Comparison of ENCODE assay signal across 12 cellular contexts in the genomic region with DNA sequence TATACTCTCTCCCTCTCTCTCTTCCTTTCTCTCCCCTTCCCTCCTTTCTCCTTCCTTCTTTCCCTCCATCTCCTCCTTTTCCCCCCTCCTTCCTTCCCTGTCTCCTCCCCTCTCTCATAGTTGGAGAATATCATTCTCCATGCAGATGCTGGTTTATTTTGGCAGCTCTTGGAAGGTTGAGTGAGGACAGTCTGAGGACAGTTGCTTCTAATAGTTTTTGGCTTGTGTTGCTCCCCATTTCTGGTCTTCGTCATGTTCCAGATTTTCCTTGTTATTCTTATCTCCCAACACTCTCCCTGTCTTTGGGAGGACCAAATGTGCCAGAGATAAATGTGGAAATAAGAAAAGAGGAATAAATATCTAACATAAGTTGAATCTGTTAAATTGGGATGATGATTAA.
"Had no signal": no experiment of that assay in that cellular context is flagged by ENCODE, and none has a peak within 500 bp of the region (broad histone marks: within the 10 kb centered on the region; RNA-seq: fewer than 3 reads in every experiment).

No MANE protein-coding gene starts in this region.

- H3K27ac Mint-ChIP-seq: immature natural killer cell, type B pancreatic cell had no signal

- H3K27ac ChIP-seq: colonic mucosa, neutrophil, thyroid gland had no signal

- H3K9me3 ChIP-seq: colonic mucosa, neutrophil, thyroid gland had no signal

- H3K36me3 Mint-ChIP-seq: immature natural killer cell; naive thymus-derived CD8-positive, alpha-beta T cell; type B pancreatic cell had no signal

- H3K4me1 ChIP-seq: colonic mucosa, thyroid gland had no signal

- H3K4me1 Mint-ChIP-seq: immature natural killer cell; naive thymus-derived CD8-positive, alpha-beta T cell had no signal

- H3K4me3 Mint-ChIP-seq: immature natural killer cell; naive thymus-derived CD8-positive, alpha-beta T cell; type B pancreatic cell had no signal

- H3K4me2 ChIP-seq: smooth muscle cell had no signal

- H3K36me3 ChIP-seq: colonic mucosa, neutrophil, thyroid gland had no signal

- H3K4me3 ChIP-seq: colonic mucosa, smooth muscle cell, thyroid gland had no signal

- H3K9me3 Mint-ChIP-seq: type B pancreatic cell had no signal

- H3K27me3 Mint-ChIP-seq: naive thymus-derived CD8-positive, alpha-beta T cell; type B pancreatic cell had no signal

- DNase-seq: colonic mucosa; dermis blood vessel endothelial cell; immature natural killer cell; mammary epithelial cell; naive thymus-derived CD8-positive, alpha-beta T cell; posterior cingulate gyrus; stimulated activated CD4-positive, alpha-beta T cell treated with anti-CD3 and anti-CD28 coated beads, Interleukin-2, amount 100 ng/mL, for 48 hours; stimulated activated naive CD4-positive, alpha-beta T cell treated with Interleukin-2 at 50 U/mL for 16 hours; thyroid gland had no signal

- H3K27me3 ChIP-seq: colonic mucosa, neutrophil, thyroid gland had no signal

- ATAC-seq: naive thymus-derived CD8-positive, alpha-beta T cell had no signal
